16 cellular contexts compared by ENCODE assay signal in genomic region chr2:127187831-127188230, GRCh38. TPM values are rescaled to one million over a fixed set of nuclear protein-coding genes. Genes with fewer than 3 reads are reported as not detected.
DNase-seq lines count a peak whose midpoint lies in the region; ATAC-seq and TF ChIP-seq lines count a peak whose summit lies in the region.
"Had no signal": no experiment of that assay in that cellular context is flagged by ENCODE, and none has a peak within 500 bp of the region (broad histone marks: within the 10 kb centered on the region; RNA-seq: fewer than 3 reads in every experiment).

No MANE protein-coding gene starts in this region.

- no peaks in the 10 kb centered on the region for H3F3A ChIP-seq in GM23338 (replicated peaks; ENCODE audit: low read depth)

- no peaks in the 10 kb centered on the region for H3K9me3 Mint-ChIP-seq in activated CD8-positive, alpha-beta memory T cell treated with anti-CD3 and anti-CD28 coated beads, Interleukin-2, amount 10 ng/mL, durations not matched to agents 7 days and 5 days (ENCODE audit: low read depth)
- H3K9me3 Mint-ChIP-seq in GM23338 (peaks cover 5% of the 10 kb centered on the region), WTC11 (peaks cover 7% of the 10 kb centered on the region; the same call in 1 of the 2 replicates)

- POLR2A ChIA-PET in WTC11 (lab: Charles Lee) = no interaction called here

- no peak overlapping the region for H3K4me3 Mint-ChIP-seq in activated CD8-positive, alpha-beta memory T cell treated with anti-CD3 and anti-CD28 coated beads, Interleukin-2, amount 10 ng/mL, durations not matched to agents 7 days and 5 days
- H3K4me3 Mint-ChIP-seq in GM23338 = no peak overlapping the region
- H3K4me3 Mint-ChIP-seq in WTC11 = no peak overlapping the region
- H3K4me3 Mint-ChIP-seq: CD8-positive, alpha-beta memory T cell had no signal

- no peak for TF ChIP-seq CTCF in GM23338 (conservative IDR thresholded peaks at IDR 0.05; ENCODE audit: low read depth in 2 of 2)
- TF ChIP-seq CTCF in WTC11 (IDR thresholded peaks at IDR 0.05) = no peak

- peaks cover 25% of the 10 kb centered on the region for H3K27me3 Mint-ChIP-seq in activated CD8-positive, alpha-beta memory T cell treated with anti-CD3 and anti-CD28 coated beads, Interleukin-2, amount 10 ng/mL, durations not matched to agents 7 days and 5 days
- H3K27me3 Mint-ChIP-seq in GM23338 (ENCODE audit: insufficient read depth, low read depth, poor library complexity) (peaks cover 11% of the 10 kb centered on the region), WTC11 (ENCODE audit: low read depth) (no peaks in the 10 kb centered on the region)

- no peak overlapping the region; the same call in 1 of the 2 replicates for H3K27ac ChIP-seq in GM23338 (ENCODE audit: low read depth)
- H3K27ac ChIP-seq: BLaER1 had no signal

- H3K79me2 ChIP-seq in GM23338 (replicated peaks; ENCODE audit: insufficient read depth) = no peaks in the 10 kb centered on the region

- no peaks in the 10 kb centered on the region for H3K36me3 Mint-ChIP-seq in activated CD8-positive, alpha-beta memory T cell treated with anti-CD3 and anti-CD28 coated beads, Interleukin-2, amount 10 ng/mL, durations not matched to agents 7 days and 5 days
- peaks cover 22% of the 10 kb centered on the region for H3K36me3 Mint-ChIP-seq in GM23338 (ENCODE audit: low read depth)
- peaks cover 7% of the 10 kb centered on the region for H3K36me3 Mint-ChIP-seq in WTC11
- H3K36me3 Mint-ChIP-seq: CD8-positive, alpha-beta memory T cell had no signal

- H3K9me2 ChIP-seq in GM23338 (ENCODE audit: insufficient read depth) = no peaks in the 10 kb centered on the region

- H3K4me1 Mint-ChIP-seq in activated CD8-positive, alpha-beta memory T cell treated with anti-CD3 and anti-CD28 coated beads, Interleukin-2, amount 10 ng/mL, durations not matched to agents 7 days and 5 days = peaks cover 7% of the 10 kb centered on the region
- H3K4me1 Mint-ChIP-seq in GM23338 (peaks cover 47% of the 10 kb centered on the region), WTC11 (peaks cover 38% of the 10 kb centered on the region)

- no peak overlapping the region for H3K27ac Mint-ChIP-seq in activated CD8-positive, alpha-beta memory T cell treated with anti-CD3 and anti-CD28 coated beads, Interleukin-2, amount 10 ng/mL, durations not matched to agents 7 days and 5 days
- H3K27ac Mint-ChIP-seq in GM23338 (no peak overlapping the region), WTC11 (no peak overlapping the region)
- H3K27ac Mint-ChIP-seq: CD8-positive, alpha-beta memory T cell had no signal

- DNase-seq in activated CD8-positive, alpha-beta memory T cell treated with anti-CD3 and anti-CD28 coated beads, Interleukin-2, amount 10 ng/mL, durations not matched to agents 7 days and 5 days = peak; percentile 22
- no peak for DNase-seq in activated CD8-positive, alpha-beta memory T cell treated with anti-CD3 and anti-CD28 coated beads, Interleukin-2, amount 50 U/mL, for 4 hours
- DNase-seq in GM23338 (ENCODE audit: low spot score) (no peak), WTC11 (ENCODE audit: low spot score) (no peak), posterior vena cava (ENCODE audit: low spot score) (peak; percentile 67), HCEC 1CT (no peak), NCI-H2029 (lab: John Stamatoyannopoulos, UW) (no peak)
- DNase-seq in activated CD4-positive, CD25-positive, alpha-beta regulatory T cell (lab: John Stamatoyannopoulos, UW) = no peak
- DNase-seq: 8988T; AML-193; Caco-2; CD8-positive, alpha-beta memory T cell; DND-41; GDM1 had no signal

- CTCF ChIA-PET in activated CD8-positive, alpha-beta memory T cell treated with anti-CD3 and anti-CD28 coated beads, Interleukin-2, amount 10 ng/mL, durations not matched to agents 7 days and 5 days (lab: Charles Lee) = no interaction called here
- CTCF ChIA-PET in WTC11 (lab: Charles Lee) = interaction anchor here (1.3 to 2.4 kb wide), 3 partner anchors 9 to 120 kb away, joined by 4 to 16 read pairs (median 6); no protein-coding TSS in a partner anchor

- H4K20me1 ChIP-seq in GM23338 (replicated peaks; ENCODE audit: insufficient read depth) = no peaks in the 10 kb centered on the region
- H4K20me1 ChIP-seq: BLaER1 had no signal

- H3K4me3 ChIP-seq in GM23338 = no peak overlapping the region
- H3K4me3 ChIP-seq: BLaER1 had no signal

- H3K4me1 ChIP-seq in GM23338 (ENCODE audit: insufficient read depth) = peaks cover 25% of the 10 kb centered on the region

- H2AFZ ChIP-seq in GM23338 = no peak overlapping the region; the same call in 1 of the 2 replicates

- no peaks in the 10 kb centered on the region for H3K27me3 ChIP-seq in GM23338 (ENCODE audit: insufficient read depth)
- H3K27me3 ChIP-seq: BLaER1 had no signal

- no peak for ATAC-seq in activated CD8-positive, alpha-beta memory T cell treated with anti-CD3 and anti-CD28 coated beads, Interleukin-2, amount 10 ng/mL, durations not matched to agents 7 days and 5 days
- ATAC-seq in GM23338 (peak; percentile 15; the same call in 1 of the 3 replicates), WTC11 (peak; percentile 31)

- H3K4me2 ChIP-seq in GM23338 = peak overlapping the region; percentile 63
- H3K4me2 ChIP-seq: BLaER1 had no signal

- intact Hi-C loops in posterior vena cava (cut with DNase I) = no loop called here

- H3K36me3 ChIP-seq in GM23338 (ENCODE audit: insufficient read depth) = no peaks in the 10 kb centered on the region; the same call in 1 of the 2 replicates
- H3K36me3 ChIP-seq: BLaER1 had no signal

TF ChIP-seq in GM23338, 12 proteins besides CTCF, POLR2A, EP300 and RAD21 (continues in another document):
- no peak for TF ChIP-seq EZH2phosphoT487 (IDR thresholded peaks at IDR 0.05; ENCODE audit: unreplicated experiment)

TF ChIP-seq in WTC11, 78 proteins besides CTCF, POLR2A, EP300 and RAD21 (continues in another document):
- TF ChIP-seq ZNF317 (CRISPR knock-in tag; IDR thresholded peaks at IDR 0.05; ENCODE audit: borderline replicate concordance, low read depth) (no peak), ETV6 (CRISPR knock-in tag; IDR thresholded peaks at IDR 0.05) (no peak), IRF1 (CRISPR knock-in tag; IDR thresholded peaks at IDR 0.05) (no peak), SOX15 (CRISPR knock-in tag; IDR thresholded peaks at IDR 0.05) (no peak), E2F4 (CRISPR knock-in tag; IDR thresholded peaks at IDR 0.05; ENCODE audit: borderline replicate concordance, low read depth) (no peak), ZNF532 (CRISPR knock-in tag; IDR thresholded peaks at IDR 0.05; ENCODE audit: borderline replicate concordance) (no peak), ATF3 (CRISPR knock-in tag; conservative IDR thresholded peaks at IDR 0.05) (no peak)

RNA-seq across cellular contexts. Expression of gene CYP27C1, which starts 32.3 kb away (rescaled TPM):
- total RNA-seq in activated CD8-positive, alpha-beta memory T cell treated with anti-CD3 and anti-CD28 coated beads, Interleukin-2, amount 10 ng/mL, durations not matched to agents 7 days and 5 days = not detected
- 2.9 and 3.0 TPM in 2 replicates for total RNA-seq in GM23338 (2014; rRNA removed; shearing (Covaris generic))
- polyA plus RNA-seq in GM23338 (2016; fragmentation: Nextera tagmentation; extraction: Ambion mirVana) = 1.1 and 1.8 TPM in 2 replicates
- total RNA-seq in WTC11 (2021) (2.1 to 2.9 TPM (median 2.4 TPM) in 3 replicates), posterior vena cava (under 1 TPM; 0.29 to 0.88 TPM)
- total RNA-seq: CD8-positive, alpha-beta memory T cell; HT-29 had no signal
- polyA plus RNA-seq: CD8-positive, alpha-beta memory T cell had no signal

Comparison
In these comparisons a context has a peak if more than half of its experiments do, and no peak if none do; other contexts are left out.
1. DNase-seq: peak in activated CD8-positive, alpha-beta memory T cell treated with anti-CD3 and anti-CD28 coated beads, Interleukin-2, amount 10 ng/mL, durations not matched to agents 7 days and 5 days (single experiment) and posterior vena cava (single experiment); none in activated CD8-positive, alpha-beta memory T cell treated with anti-CD3 and anti-CD28 coated beads, Interleukin-2, amount 50 U/mL, for 4 hours (single experiment), GM23338 (single experiment), WTC11 (single experiment), HCEC 1CT (single experiment), NCI-H2029 (single experiment) and activated CD4-positive, CD25-positive, alpha-beta regulatory T cell (0 of 4).